In genomic region chr15:89451846-89452245, GRCh38 we compare ENCODE assay signal across 21 cellular contexts. TPM values are rescaled to one million over a fixed set of nuclear protein-coding genes. Genes with fewer than 3 reads are reported as not detected.
"Had no signal": no experiment of that assay in that cellular context is flagged by ENCODE, and none has a peak within 500 bp of the region (broad histone marks: within the 10 kb centered on the region; RNA-seq: fewer than 3 reads in every experiment).

No MANE protein-coding gene starts in this region.

- H3K27ac Mint-ChIP-seq: mesothelial cell of epicardium; naive B cell; naive thymus-derived CD8-positive, alpha-beta T cell had no signal

- H3K36me3 Mint-ChIP-seq: mesothelial cell of epicardium had no signal

- H3K4me1 Mint-ChIP-seq: naive thymus-derived CD8-positive, alpha-beta T cell had no signal

- DNase-seq: dermis blood vessel endothelial cell; effector CD4-positive, alpha-beta T cell; effector memory CD4-positive, alpha-beta T cell; foreskin keratinocyte; heart left ventricle; left cardiac atrium; left lung; left ventricle myocardium superior; lower lobe of right lung; mesenchymal stem cell; mucosa of descending colon; naive B cell; naive thymus-derived CD8-positive, alpha-beta T cell had no signal

- ATAC-seq: foreskin keratinocyte; gastroesophageal sphincter; heart left ventricle; left cardiac atrium; left lung; left ventricle myocardium superior; lower lobe of right lung; mucosa of descending colon; naive thymus-derived CD8-positive, alpha-beta T cell had no signal

- H3K4me3 ChIP-seq: coronary artery, dorsolateral prefrontal cortex, esophagus muscularis mucosa, gastroesophageal sphincter, heart left ventricle, hepatocyte, left lung, lower lobe of right lung, mucosa of descending colon had no signal

- H3K36me3 ChIP-seq: esophagus muscularis mucosa, gastroesophageal sphincter, heart left ventricle, left lung, lower lobe of right lung had no signal

- H3K4me3 Mint-ChIP-seq: mesothelial cell of epicardium; naive thymus-derived CD8-positive, alpha-beta T cell had no signal

- H3K27ac ChIP-seq: coronary artery, dorsolateral prefrontal cortex, esophagus muscularis mucosa, foreskin keratinocyte, gastroesophageal sphincter, heart left ventricle, hepatocyte, left lung, lower lobe of right lung had no signal

- H3K4me1 ChIP-seq: foreskin keratinocyte, gastroesophageal sphincter, heart left ventricle, left lung, lower lobe of right lung had no signal

RNA-seq across cellular contexts. Expression of gene RHCG, which starts 44.5 kb away (rescaled TPM):
- polyA plus RNA-seq: endothelial cell of umbilical vein; fibroblast of lung; naive thymus-derived CD8-positive, alpha-beta T cell had no signal
